6 cellular contexts compared by ENCODE assay signal in genomic region chr7:45827731-45828130, GRCh38. TPM values are rescaled to one million over a fixed set of nuclear protein-coding genes. Genes with fewer than 3 reads are reported as not detected.
"Had no signal": no experiment of that assay in that cellular context is flagged by ENCODE, and none has a peak within 500 bp of the region (broad histone marks: within the 10 kb centered on the region; RNA-seq: fewer than 3 reads in every experiment).

No MANE protein-coding gene starts in this region.

RNA-seq across cellular contexts. Expression of gene CCDC201, which starts 45.2 kb away (rescaled TPM):
- total RNA-seq: GM23248, GM23338, H1, H7, H9, HFFc6 had no signal
- polyA plus RNA-seq: GM23248, GM23338, H1 had no signal
